ENCODE assay signal across 17 cellular contexts in the genomic region with DNA sequence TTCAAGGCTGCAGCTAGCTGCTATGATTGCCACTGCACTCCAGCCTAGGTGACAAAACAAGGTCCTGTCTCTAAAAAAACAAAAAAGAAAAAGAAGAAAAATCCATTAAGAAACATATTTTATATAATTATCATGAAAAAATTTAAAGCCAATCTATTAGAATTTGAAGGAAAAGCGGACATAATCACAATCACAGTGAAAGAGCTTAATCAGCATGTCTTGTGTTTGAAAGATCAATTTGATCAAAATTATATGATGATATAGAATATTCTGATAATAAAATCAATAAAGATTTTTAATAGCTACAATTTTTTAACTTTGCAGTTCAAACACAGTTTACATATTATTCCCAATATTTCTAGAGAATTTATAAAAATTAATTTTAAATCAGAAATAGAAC.
DNase-seq lines count a peak whose midpoint lies in the region; ATAC-seq, FAIRE-seq and TF ChIP-seq lines count a peak whose summit lies in the region.
"Had no signal": no experiment of that assay in that cellular context is flagged by ENCODE, and none has a peak within 500 bp of the region (broad histone marks: within the 10 kb centered on the region; RNA-seq: fewer than 3 reads in every experiment).

No MANE protein-coding gene starts in this region.

- H3K56ac ChIP-seq in IMR-90 (ENCODE audit: extremely low read depth, insufficient read depth, low read length) = no peak overlapping the region

- dilution Hi-C loops in IMR-90 (cut with HindIII; ENCODE audit: low sequenced_read_pairs, unreplicated experiment) = no loop called here
- dilution Hi-C loops in mammary epithelial cell (cut with HindIII; ENCODE audit: low sequenced_read_pairs) = no loop called here

- no peaks in the 10 kb centered on the region for H3K9me1 ChIP-seq in IMR-90 (ENCODE audit: insufficient read depth, low read length)

- H3K4me3 ChIP-seq in IMR-90 (ENCODE audit: insufficient read depth, low read depth, low read length) (no peak overlapping the region), kidney (ENCODE audit: low read length in 2 of 2) (no peak overlapping the region), mammary epithelial cell (replicated peaks in 1 of 3; ENCODE audit: insufficient read depth in 1 of 3, low read depth in 2 of 3, low read length in 3 of 3) (no peak overlapping the region), neuronal stem cell (ENCODE audit: low read length in 2 of 2) (no peak overlapping the region)
- H3K4me3 ChIP-seq: GM23248 had no signal

- H2BK5ac ChIP-seq in IMR-90 (ENCODE audit: low read depth, low read length, poor library complexity, severe bottlenecking) (no peak overlapping the region), neuronal stem cell (ENCODE audit: low read length) (no peak overlapping the region)

- CTCF ChIA-PET in IMR-90 (lab: Yijun Ruan, JAX) = no interaction called here
- CTCF ChIA-PET in mammary epithelial cell (lab: Charles Lee; ENCODE audit: low non-redundant PET) = no interaction called here

- ATAC-seq in IMR-90 (ENCODE audit: low read depth) = no peak

- H4K8ac ChIP-seq in IMR-90 (ENCODE audit: low read depth in 2 of 2, low read length in 2 of 2) (no peak overlapping the region), neuronal stem cell (ENCODE audit: low read depth, low read length) (no peak overlapping the region)

- BruUV-seq in IMR-90 (replicated peaks; lab: Mats Ljungman, UMichigan) (no TSS peak), mammary epithelial cell (replicated peaks; lab: Mats Ljungman, UMichigan) (no TSS peak)

- TF ChIP-seq POLR2A in IMR-90 (IDR thresholded peaks at IDR 0.05; ENCODE audit: low read depth, low read length) = no peak

- no peak overlapping the region for H3K14ac ChIP-seq in IMR-90 (replicated peaks; ENCODE audit: low read depth, low read length)
- no peak overlapping the region for H3K14ac ChIP-seq in neuronal stem cell (ENCODE audit: low read length)

- FAIRE-seq in A204.1 (lab: Jason Lieb, UNC) (peak; percentile 49), endometrium (lab: Jason Lieb, UNC) (peak; percentile 81), kidney (lab: Jason Lieb, UNC) (peak; percentile 79)
- FAIRE-seq: GM12892 had no signal

- no peaks in the 10 kb centered on the region for H3K9me3 ChIP-seq in IMR-90 (ENCODE audit: control insufficient read depth, insufficient read depth, low read length)
- no peaks in the 10 kb centered on the region for H3K9me3 ChIP-seq in kidney (ENCODE audit: control insufficient read depth in 1 of 2, low read length in 2 of 2)
- H3K9me3 ChIP-seq in mammary epithelial cell (replicated peaks; ENCODE audit: insufficient read depth, low read length) = no peaks in the 10 kb centered on the region
- H3K9me3 ChIP-seq in neuronal stem cell (replicated peaks in 1 of 2; ENCODE audit: control insufficient read depth in 2 of 2, insufficient read depth in 1 of 2, low read depth in 1 of 2, low read length in 2 of 2) = no peaks in the 10 kb centered on the region

- no CpG with 5 or more reads among the region's 1 CpG for WGBS in IMR-90 (ENCODE audit: extremely low coverage in 2 of 2, insufficient read length in 1 of 2), 2 experiments
- 78% methylated on average over 1 of the region's 1 CpG for WGBS in mammary epithelial cell (ENCODE audit: low coverage, missing lambda C conversion rate)
- no CpG with 5 or more reads among the region's 1 CpG for WGBS in neuronal stem cell (ENCODE audit: extremely low coverage in 2 of 2, insufficient read length in 2 of 2, insufficient replicate concordance in 1 of 2), 2 donors

- H3K36me3 ChIP-seq in IMR-90 (ENCODE audit: control insufficient read depth, insufficient read depth, low read length) (no peaks in the 10 kb centered on the region), kidney (ENCODE audit: control insufficient read depth in 1 of 2, insufficient read depth in 2 of 2, low read length in 2 of 2) (no peaks in the 10 kb centered on the region), mammary epithelial cell (ENCODE audit: insufficient read depth, low read length) (no peaks in the 10 kb centered on the region), neuronal stem cell (replicated peaks in 1 of 2; ENCODE audit: control insufficient read depth in 2 of 2, insufficient read depth in 2 of 2, low read length in 2 of 2) (no peaks in the 10 kb centered on the region)

- H3K18ac ChIP-seq in IMR-90 (ENCODE audit: low read depth, low read length) = no peak overlapping the region
- no peak overlapping the region for H3K18ac ChIP-seq in neuronal stem cell (ENCODE audit: low read length)

- H3K79me2 ChIP-seq in mammary epithelial cell (ENCODE audit: insufficient read depth, low read length) = no peaks in the 10 kb centered on the region

- H2AK5ac ChIP-seq in IMR-90 (ENCODE audit: low read depth, low read length) (no peak overlapping the region), neuronal stem cell (ENCODE audit: low read depth, low read length) (no peak overlapping the region)

- H3K27ac ChIP-seq in IMR-90 (ENCODE audit: insufficient read depth, low read length) (no peak overlapping the region), kidney (ENCODE audit: low read depth in 2 of 2, low read length in 2 of 2) (no peak overlapping the region), mammary epithelial cell (ENCODE audit: insufficient read depth, low read depth, low read length) (no peak overlapping the region), neuronal stem cell (replicated peaks; ENCODE audit: low read length) (no peak overlapping the region)
- H3K27ac ChIP-seq: GM23248 had no signal

- H3K4me2 ChIP-seq in IMR-90 (ENCODE audit: low read depth, low read length) = no peak overlapping the region
- no peak overlapping the region for H3K4me2 ChIP-seq in mammary epithelial cell (ENCODE audit: insufficient read depth, low read depth, low read length)
- H3K4me2 ChIP-seq in neuronal stem cell (ENCODE audit: insufficient read depth, low read length, poor library complexity, severe bottlenecking) = no peak overlapping the region

- H3K4ac ChIP-seq in IMR-90 (ENCODE audit: low read depth, low read length) (no peak overlapping the region), neuronal stem cell (ENCODE audit: low read length) (no peak overlapping the region)

- H4K91ac ChIP-seq in IMR-90 (ENCODE audit: insufficient read depth, low read depth, low read length) = no peak overlapping the region
- no peak overlapping the region for H4K91ac ChIP-seq in neuronal stem cell (ENCODE audit: low read depth, low read length, poor library complexity)

- TF ChIP-seq RAD21 in IMR-90 (IDR thresholded peaks at IDR 0.05; ENCODE audit: low read length) = no peak

- H4K20me1 ChIP-seq in IMR-90 (ENCODE audit: insufficient read depth, low read length) (no peaks in the 10 kb centered on the region), mammary epithelial cell (ENCODE audit: insufficient read depth, low read length) (no peaks in the 10 kb centered on the region)

- in situ Hi-C loops in IMR-90 (cut with MboI; ENCODE audit: low sequenced_read_pairs) = no loop called here
- in situ Hi-C loops in mammary epithelial cell (cut with MboI; ENCODE audit: low sequenced_read_pairs in 2 of 2) = no loop called here

- intact Hi-C loops in IMR-90 (cut with micrococcal nuclease) = no loop called here
- intact Hi-C loops in kidney (cut with DNase I) = no loop called here
- intact Hi-C loops in mammary epithelial cell (cut with micrococcal nuclease) = no loop called here

- H2AFZ ChIP-seq in IMR-90 (replicated peaks; ENCODE audit: low read length, poor library complexity) = no peak overlapping the region
- H2AFZ ChIP-seq in mammary epithelial cell (ENCODE audit: low read depth, low read length) = no peak overlapping the region
- no peak overlapping the region for H2AFZ ChIP-seq in neuronal stem cell (ENCODE audit: low read length)
- H2AFZ ChIP-seq: GM23248 had no signal

- H3K27me3 ChIP-seq in IMR-90 (ENCODE audit: control insufficient read depth, insufficient read depth, low read length) (no peaks in the 10 kb centered on the region; the same call in 1 of the 2 replicates), mammary epithelial cell (ENCODE audit: insufficient read depth, low read length) (no peaks in the 10 kb centered on the region), neuronal stem cell (ENCODE audit: control insufficient read depth in 3 of 3, insufficient read depth in 3 of 3, low read depth in 1 of 3, low read length in 3 of 3) (no peaks in the 10 kb centered on the region)

- H3K4me1 ChIP-seq in IMR-90 (ENCODE audit: control insufficient read depth, insufficient read depth, low read length) (no peaks in the 10 kb centered on the region), kidney (ENCODE audit: control insufficient read depth in 1 of 2, insufficient read depth in 1 of 2, low read depth in 1 of 2, low read length in 2 of 2) (no peaks in the 10 kb centered on the region), mammary epithelial cell (ENCODE audit: insufficient read depth, low read length) (no peaks in the 10 kb centered on the region), neuronal stem cell (ENCODE audit: control insufficient read depth in 2 of 2, insufficient read depth in 1 of 2, low read depth in 1 of 2, low read length in 2 of 2) (no peaks in the 10 kb centered on the region)

- no peak overlapping the region for H2BK12ac ChIP-seq in neuronal stem cell (ENCODE audit: low read length)

- no peak overlapping the region for H3K9ac ChIP-seq in IMR-90 (ENCODE audit: low read depth, low read length)
- H3K9ac ChIP-seq in kidney (ENCODE audit: low read length in 2 of 2) = no peak overlapping the region
- no peak overlapping the region for H3K9ac ChIP-seq in mammary epithelial cell (ENCODE audit: insufficient read depth, low read length)
- H3K9ac ChIP-seq in neuronal stem cell (ENCODE audit: low read depth, low read length, poor library complexity) = no peak overlapping the region
- H3K9ac ChIP-seq: GM23248 had no signal

- DNase-seq in IMR-90 = no peak
- DNase-seq in kidney = no peak
- no peak for DNase-seq in mammary epithelial cell
- DNase-seq in NCI-H2227 treated with DMSO at 0.1 percent for 48 hours (lab: John Stamatoyannopoulos, UW) = no peak
- no peak for DNase-seq in neuronal stem cell (ENCODE audit: low spot score)
- DNase-seq: 8988T; C1 segment of cervical spinal cord; Calu3; CD4-positive, alpha-beta memory T cell; COR-L47; DMS53; DMS79 treated with DMSO at 0.1 percent for 48 hours; GM23248; HCEC 1CT had no signal

- H4K5ac ChIP-seq in IMR-90 (ENCODE audit: low read depth, low read length) = no peak overlapping the region

- no peak overlapping the region for H3K23ac ChIP-seq in IMR-90 (ENCODE audit: low read depth, low read length)
- H3K23ac ChIP-seq in neuronal stem cell (ENCODE audit: low read depth, low read length, poor library complexity) = no peak overlapping the region

- H2BK120ac ChIP-seq in IMR-90 (ENCODE audit: low read depth, low read length) (no peak overlapping the region), neuronal stem cell (ENCODE audit: low read depth, low read length) (no peak overlapping the region)

- POLR2A ChIA-PET in IMR-90 (lab: Charles Lee; ENCODE audit: unreplicated experiment) = no interaction called here

- H2BK20ac ChIP-seq in IMR-90 (ENCODE audit: low read depth, low read length) = no peak overlapping the region

- no peak for TF ChIP-seq CTCF in IMR-90 (conservative IDR thresholded peaks at IDR 0.05; ENCODE audit: low read depth, low read length)
- no peak for TF ChIP-seq CTCF in kidney (IDR thresholded peaks at IDR 0.05; ENCODE audit: borderline replicate concordance, extremely low read depth, insufficient read depth)
- TF ChIP-seq CTCF in mammary epithelial cell (conservative IDR thresholded peaks at IDR 0.05 in 1 of 2, IDR thresholded peaks at IDR 0.05 in 1 of 2; ENCODE audit: extremely low read depth in 1 of 2, insufficient read depth in 1 of 2, low read depth in 1 of 2, low read length in 2 of 2) = no peak

- H2AK9ac ChIP-seq in IMR-90 (replicated peaks; ENCODE audit: low read depth, low read length, poor library complexity) = no peak overlapping the region

- H3K79me1 ChIP-seq in IMR-90 (ENCODE audit: low read depth in 1 of 2, low read length in 2 of 2) (no peaks in the 10 kb centered on the region), neuronal stem cell (ENCODE audit: low read depth, low read length) (no peaks in the 10 kb centered on the region)

- no peak overlapping the region for H2BK15ac ChIP-seq in IMR-90 (ENCODE audit: low read depth, low read length)
- H2BK15ac ChIP-seq in neuronal stem cell (ENCODE audit: low read length) = no peak overlapping the region
